23 cellular contexts compared by ENCODE assay signal in the genomic region with DNA sequence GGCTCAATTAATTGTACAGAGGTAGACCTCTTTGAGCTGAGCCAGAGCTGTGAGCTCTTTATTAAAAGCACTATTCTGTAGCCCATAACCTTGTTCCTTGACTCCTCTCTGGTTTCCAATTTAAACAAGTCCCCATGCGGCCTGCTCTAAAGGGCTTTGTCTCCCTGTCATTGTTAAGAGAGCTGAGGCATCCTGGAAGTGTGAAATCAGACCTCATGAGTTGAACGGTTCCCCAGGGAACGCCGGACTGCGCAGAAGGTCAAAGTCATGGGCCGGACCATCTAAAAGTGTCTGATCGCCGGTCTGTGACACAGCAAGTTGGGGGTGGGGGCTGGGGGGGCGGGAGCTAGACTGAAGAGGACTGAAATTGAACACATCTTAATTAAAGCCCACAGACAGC.
DNase-seq lines count a peak whose midpoint lies in the region; ATAC-seq, FAIRE-seq and TF ChIP-seq lines count a peak whose summit lies in the region.
"Had no signal": no experiment of that assay in that cellular context is flagged by ENCODE, and none has a peak within 500 bp of the region (broad histone marks: within the 10 kb centered on the region; RNA-seq: fewer than 3 reads in every experiment).

No MANE protein-coding gene starts in this region.

- in situ Hi-C loops in astrocyte of the spinal cord (cut with HindIII; ENCODE audit: low sequenced_read_pairs) (no loop called here), HepG2 (cut with HindIII; ENCODE audit: extremely low pct_ligation_motif_present, low pct_unique_long_range_greater_than_20kb) (no loop called here)

- H2AFZ ChIP-seq in HepG2 (ENCODE audit: low read length): no peak overlapping the region

- TF ChIP-seq POLR2A in testis (IDR thresholded peaks at IDR 0.05): no peak
- TF ChIP-seq POLR2A in HepG2 (IDR thresholded peaks at IDR 0.05; ENCODE audit: insufficient read depth in 1 of 2, low read depth in 2 of 2, low read length in 2 of 2): no peak

- no peaks in the 10 kb centered on the region for H3K9me3 ChIP-seq in kidney (ENCODE audit: control insufficient read depth in 1 of 2, low read length in 2 of 2)
- H3K9me3 ChIP-seq in testis: no peaks in the 10 kb centered on the region
- H3K9me3 ChIP-seq in HepG2 (ENCODE audit: low read length): no peaks in the 10 kb centered on the region
- H3K9me3 ChIP-seq: gastrocnemius medialis, lower lobe of right lung, SJSA1, upper lobe of left lung had no signal

- ATAC-seq in HepG2 (no peak), HG02938 (IDR thresholded peaks at IDR 0.05; ENCODE audit: unreplicated experiment) (no peak)
- ATAC-seq: activated CD8-positive, alpha-beta memory T cell treated with anti-CD3 and anti-CD28 coated beads, Interleukin-2, amount 10 ng/mL, durations not matched to agents 7 days and 5 days; gastrocnemius medialis; lower lobe of right lung; naive thymus-derived CD8-positive, alpha-beta T cell; stimulated activated naive CD8-positive, alpha-beta T cell treated with anti-CD3 and anti-CD28 coated beads, Interleukin-15, Interleukin-2, amounts not matched to agents 100 U/mL and 50 U/mL, for 24 hours had no signal

- H4K20me1 ChIP-seq in HepG2 (ENCODE audit: insufficient read depth, low read length): no peaks in the 10 kb centered on the region

- CTCF ChIA-PET in HepG2 (lab: Yijun Ruan, JAX; ENCODE audit: low intra/inter-chr PET ratio, low total read pairs): no interaction called here

- H3K4me1 ChIP-seq in kidney (ENCODE audit: control insufficient read depth in 1 of 2, insufficient read depth in 1 of 2, low read depth in 1 of 2, low read length in 2 of 2) (no peaks in the 10 kb centered on the region), testis (no peaks in the 10 kb centered on the region), HepG2 (ENCODE audit: insufficient read depth, low read length) (no peaks in the 10 kb centered on the region)
- H3K4me1 ChIP-seq: gastrocnemius medialis, lower lobe of right lung, SJSA1, upper lobe of left lung had no signal

- H3K79me2 ChIP-seq in HepG2 (ENCODE audit: insufficient read depth, low read length): no peaks in the 10 kb centered on the region

- TF ChIP-seq CTCF in astrocyte of the spinal cord (IDR thresholded peaks at IDR 0.05; ENCODE audit: low read depth, low read length) (no peak), kidney (IDR thresholded peaks at IDR 0.05; ENCODE audit: borderline replicate concordance, extremely low read depth, insufficient read depth) (no peak), testis (IDR thresholded peaks at IDR 0.05) (no peak), HepG2 (CRISPR knock-in tag; IDR thresholded peaks at IDR 0.05) (no peak), GM20000 (IDR thresholded peaks at IDR 0.05; ENCODE audit: extremely low read depth, missing control alignments) (no peak)

- TF ChIP-seq RAD21 in HepG2 (CRISPR knock-in tag; IDR thresholded peaks at IDR 0.05): no peak

- BruUV-seq in HepG2 (replicated peaks; lab: Mats Ljungman, UMichigan): no TSS peak

- H3K36me3 ChIP-seq in kidney (ENCODE audit: control insufficient read depth in 1 of 2, insufficient read depth in 2 of 2, low read length in 2 of 2) (no peaks in the 10 kb centered on the region), testis (ENCODE audit: low read depth, missing control alignments) (no peaks in the 10 kb centered on the region), HepG2 (replicated peaks in 1 of 2; ENCODE audit: control insufficient read depth in 1 of 2, insufficient read depth in 2 of 2, low read length in 2 of 2) (no peaks in the 10 kb centered on the region)
- H3K36me3 ChIP-seq: gastrocnemius medialis, lower lobe of right lung, SJSA1, upper lobe of left lung had no signal

- WGBS in testis, 2 donors: 14 to 19% methylated on average over 9 of the region's 9 CpGs
- 62% methylated on average over 9 of the region's 9 CpGs for WGBS in HepG2 (ENCODE audit: low lambda C conversion rate)

- no peak overlapping the region for H3K4me2 ChIP-seq in HepG2 (ENCODE audit: low read depth, low read length)

- DNase-seq in NCI-H748 (lab: John Stamatoyannopoulos, UW; ENCODE audit: unreplicated experiment) (peak; percentile 17), NCI-H748 treated with DMSO at 0.1 percent for 48 hours (lab: John Stamatoyannopoulos, UW) (no peak), astrocyte of the spinal cord (ENCODE audit: low read depth, low spot score) (peak; percentile 22), kidney (peak; percentile 39), testis (peak; percentile 19), HepG2 (ENCODE audit: low spot score) (no peak), GM20000 (ENCODE audit: low spot score) (no peak)
- DNase-seq: activated CD4-positive, alpha-beta T cell treated with anti-CD3 and anti-CD28 coated beads for 1 hour; activated CD8-positive, alpha-beta memory T cell treated with anti-CD3 and anti-CD28 coated beads, Interleukin-2, amount 10 ng/mL, durations not matched to agents 7 days and 5 days; activated gamma-delta T cell treated with Interleukin-2 at 50 U/mL for 16 hours; amniotic stem cell; gastrocnemius medialis; HCEC 1CT; lower lobe of right lung; naive thymus-derived CD8-positive, alpha-beta T cell; NCI-H1436; NCI-H510A treated with DMSO at 0.1 percent for 48 hours; stimulated activated naive CD8-positive, alpha-beta T cell treated with anti-CD3 and anti-CD28 coated beads, Interleukin-15, Interleukin-2, amounts not matched to agents 100 U/mL and 50 U/mL, for 24 hours; T-helper 9 cell; upper lobe of left lung had no signal

- no peak overlapping the region for H3K27ac ChIP-seq in kidney (ENCODE audit: low read depth in 2 of 2, low read length in 2 of 2)
- H3K27ac ChIP-seq in testis: no peak overlapping the region
- H3K27ac ChIP-seq in HepG2 (ENCODE audit: extremely low read length, insufficient read depth, low read length): no peak overlapping the region
- H3K27ac ChIP-seq: gastrocnemius medialis, lower lobe of right lung, SJSA1, upper lobe of left lung had no signal

- POLR2A ChIA-PET in HepG2 (lab: Yijun Ruan, JAX): no interaction called here

- no peak overlapping the region for H3K4me3 ChIP-seq in astrocyte of the spinal cord (ENCODE audit: low read depth, low read length)
- no peak overlapping the region for H3K4me3 ChIP-seq in kidney (ENCODE audit: low read length in 2 of 2)
- no peak overlapping the region for H3K4me3 ChIP-seq in testis
- no peak overlapping the region for H3K4me3 ChIP-seq in HepG2 (replicated peaks in 1 of 3; ENCODE audit: insufficient read depth in 1 of 3, low read depth in 2 of 3, low read length in 3 of 3)
- H3K4me3 ChIP-seq: gastrocnemius medialis, lower lobe of right lung, SJSA1, upper lobe of left lung had no signal

- intact Hi-C loops in kidney (cut with DNase I) (no loop called here), testis (cut with DNase I; ENCODE audit: low total_unique reads) (no loop called here), HepG2 (cut with micrococcal nuclease; ENCODE audit: unreplicated experiment) (no loop called here)

- H3K9ac ChIP-seq in kidney (ENCODE audit: low read length in 2 of 2) (no peak overlapping the region), HepG2 (ENCODE audit: insufficient read depth, low read depth, low read length) (no peak overlapping the region)

- no peaks in the 10 kb centered on the region for H3K27me3 ChIP-seq in testis
- H3K27me3 ChIP-seq in HepG2 (ENCODE audit: control insufficient read depth in 1 of 2, insufficient read depth in 2 of 2, low read length in 2 of 2): no peaks in the 10 kb centered on the region
- H3K27me3 ChIP-seq: gastrocnemius medialis, SJSA1, upper lobe of left lung had no signal

- TF ChIP-seq EP300 in HepG2 (IDR thresholded peaks at IDR 0.05; ENCODE audit: low read depth in 2 of 2, low read length in 2 of 2) (no peak), HepG2 (CRISPR knock-in tag; IDR thresholded peaks at IDR 0.05; ENCODE audit: borderline replicate concordance) (no peak)

- no peak for FAIRE-seq in kidney (lab: Jason Lieb, UNC)
- no peak for FAIRE-seq in HepG2 (lab: Jason Lieb, UNC)
- FAIRE-seq: HTR-8/SVneo had no signal

TF ChIP-seq in HepG2, 621 proteins besides CTCF, POLR2A, EP300 and RAD21 (continues in another document):
- no peak for TF ChIP-seq ZSCAN30 (CRISPR knock-in tag; IDR thresholded peaks at IDR 0.05)
- TF ChIP-seq, protein P1, sequence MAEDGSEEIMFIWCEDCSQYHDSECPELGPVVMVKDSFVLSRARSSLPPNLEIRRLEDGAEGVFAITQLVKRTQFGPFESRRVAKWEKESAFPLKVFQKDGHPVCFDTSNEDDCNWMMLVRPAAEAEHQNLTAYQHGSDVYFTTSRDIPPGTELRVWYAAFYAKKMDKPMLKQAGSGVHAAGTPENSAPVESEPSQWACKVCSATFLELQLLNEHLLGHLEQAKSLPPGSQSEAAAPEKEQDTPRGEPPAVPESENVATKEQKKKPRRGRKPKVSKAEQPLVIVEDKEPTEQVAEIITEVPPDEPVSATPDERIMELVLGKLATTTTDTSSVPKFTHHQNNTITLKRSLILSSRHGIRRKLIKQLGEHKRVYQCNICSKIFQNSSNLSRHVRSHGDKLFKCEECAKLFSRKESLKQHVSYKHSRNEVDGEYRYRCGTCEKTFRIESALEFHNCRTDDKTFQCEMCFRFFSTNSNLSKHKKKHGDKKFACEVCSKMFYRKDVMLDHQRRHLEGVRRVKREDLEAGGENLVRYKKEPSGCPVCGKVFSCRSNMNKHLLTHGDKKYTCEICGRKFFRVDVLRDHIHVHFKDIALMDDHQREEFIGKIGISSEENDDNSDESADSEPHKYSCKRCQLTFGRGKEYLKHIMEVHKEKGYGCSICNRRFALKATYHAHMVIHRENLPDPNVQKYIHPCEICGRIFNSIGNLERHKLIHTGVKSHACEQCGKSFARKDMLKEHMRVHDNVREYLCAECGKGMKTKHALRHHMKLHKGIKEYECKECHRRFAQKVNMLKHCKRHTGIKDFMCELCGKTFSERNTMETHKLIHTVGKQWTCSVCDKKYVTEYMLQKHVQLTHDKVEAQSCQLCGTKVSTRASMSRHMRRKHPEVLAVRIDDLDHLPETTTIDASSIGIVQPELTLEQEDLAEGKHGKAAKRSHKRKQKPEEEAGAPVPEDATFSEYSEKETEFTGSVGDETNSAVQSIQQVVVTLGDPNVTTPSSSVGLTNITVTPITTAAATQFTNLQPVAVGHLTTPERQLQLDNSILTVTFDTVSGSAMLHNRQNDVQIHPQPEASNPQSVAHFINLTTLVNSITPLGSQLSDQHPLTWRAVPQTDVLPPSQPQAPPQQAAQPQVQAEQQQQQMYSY (CRISPR knock-in tag; IDR thresholded peaks at IDR 0.05): no peak
- TF ChIP-seq SIN3A (IDR thresholded peaks at IDR 0.05; ENCODE audit: borderline replicate concordance, low read depth, low read length): no peak

Comparison
In these comparisons a context has a peak if more than half of its experiments do, and no peak if none do; other contexts are left out.
1. DNase-seq: peak in NCI-H748 (single experiment), astrocyte of the spinal cord (single experiment), kidney (single experiment) and testis (single experiment); none in NCI-H748 treated with DMSO at 0.1 percent for 48 hours (single experiment), HepG2 (single experiment) and GM20000 (single experiment).